16 cellular contexts compared by ENCODE assay signal in the genomic region with DNA sequence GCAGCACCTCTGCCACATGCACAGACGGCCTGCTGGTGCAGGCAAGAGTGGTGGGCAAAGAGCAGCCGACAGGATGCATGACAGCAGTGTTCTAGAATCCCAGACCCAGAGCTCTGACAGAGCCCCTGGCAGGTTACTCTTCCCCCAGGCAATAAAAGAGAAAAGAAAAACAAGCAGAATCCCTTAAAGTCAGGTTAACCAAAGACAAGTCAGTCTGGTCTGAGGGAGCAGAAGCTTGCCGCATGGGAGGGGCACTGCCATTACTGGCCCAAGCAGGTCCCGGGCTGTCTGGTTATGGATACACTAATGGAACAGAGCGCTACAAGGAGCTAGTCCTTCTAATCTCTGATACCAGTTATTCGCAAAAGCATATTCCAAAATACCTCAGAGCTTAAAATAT.
"Had no signal": no experiment of that assay in that cellular context is flagged by ENCODE, and none has a peak within 500 bp of the region (broad histone marks: within the 10 kb centered on the region; RNA-seq: fewer than 3 reads in every experiment).

No MANE protein-coding gene starts in this region.

- H3K36me3 ChIP-seq: cardiac muscle cell, gastrocnemius medialis, heart left ventricle, suprapubic skin, transverse colon, vagina had no signal

- H3K27me3 Mint-ChIP-seq: activated B cell treated with CpG ODN at 0.5 μM for 24 hours; activated CD4-positive, alpha-beta memory T cell treated with anti-CD3 and anti-CD28 coated beads for 36 hours; stimulated activated naive CD8-positive, alpha-beta T cell treated with anti-CD3 and anti-CD28 coated beads, Interleukin-15, Interleukin-2, amounts not matched to agents 100 ng/mL and 50 ng/mL, for 24 hours had no signal

- DNase-seq: activated B cell treated with CpG ODN at 0.5 μM for 24 hours; activated CD4-positive, alpha-beta memory T cell treated with anti-CD3 and anti-CD28 coated beads for 36 hours; activated CD4-positive, alpha-beta T cell treated with anti-CD3 and anti-CD28 coated beads for 4 hours; activated gamma-delta T cell treated with Interleukin-2 at 50 U/mL for 16 hours; activated T-cell treated with anti-CD3 and anti-CD28 coated beads for 4 hours; gastrocnemius medialis; heart left ventricle; natural killer cell; SW 1271; transverse colon had no signal

- H3K27ac ChIP-seq: cardiac muscle cell, gastrocnemius medialis, heart left ventricle, suprapubic skin, transverse colon, vagina had no signal

- H3K4me3 Mint-ChIP-seq: activated B cell treated with CpG ODN at 0.5 μM for 24 hours; activated CD4-positive, alpha-beta memory T cell treated with anti-CD3 and anti-CD28 coated beads for 36 hours; activated T-helper 1 cell treated with anti-CD3 and anti-CD28 coated beads, Interleukin-12 subunit alpha, Interleukin-12 subunit beta, Interleukin-2, Interleukin-4 antibody, amounts not matched to agents 30 ng/mL and 10 ng/mL and 1 ng/mL, durations not matched to agents 14 hours and 24 hours and 36 hours; natural killer cell; stimulated activated naive CD8-positive, alpha-beta T cell treated with anti-CD3 and anti-CD28 coated beads, Interleukin-15, Interleukin-2, amounts not matched to agents 100 ng/mL and 50 ng/mL, for 24 hours had no signal

- ATAC-seq: activated naive CD4-positive, alpha-beta T cell treated with anti-CD3 and anti-CD28 coated beads, Interleukin-2, amount 50 U/mL, for 72 hours; gastrocnemius medialis had no signal

- H3K4me1 Mint-ChIP-seq: activated B cell treated with CpG ODN at 0.5 μM for 24 hours had no signal

- H3K4me3 ChIP-seq: cardiac muscle cell, gastrocnemius medialis, heart left ventricle, suprapubic skin, transverse colon, vagina had no signal

- H3K27ac Mint-ChIP-seq: activated B cell treated with CpG ODN at 0.5 μM for 24 hours; activated CD4-positive, alpha-beta memory T cell treated with anti-CD3 and anti-CD28 coated beads for 36 hours; activated T-helper 1 cell treated with anti-CD3 and anti-CD28 coated beads, Interleukin-12 subunit alpha, Interleukin-12 subunit beta, Interleukin-2, Interleukin-4 antibody, amounts not matched to agents 30 ng/mL and 10 ng/mL and 1 ng/mL, durations not matched to agents 14 hours and 24 hours and 36 hours; natural killer cell; stimulated activated naive CD8-positive, alpha-beta T cell treated with anti-CD3 and anti-CD28 coated beads, Interleukin-15, Interleukin-2, amounts not matched to agents 100 ng/mL and 50 ng/mL, for 24 hours had no signal

- H3K36me3 Mint-ChIP-seq: activated CD4-positive, alpha-beta memory T cell treated with anti-CD3 and anti-CD28 coated beads for 36 hours; natural killer cell had no signal

- H3K9me3 Mint-ChIP-seq: activated B cell treated with CpG ODN at 0.5 μM for 24 hours; activated CD4-positive, alpha-beta memory T cell treated with anti-CD3 and anti-CD28 coated beads for 36 hours; activated T-helper 1 cell treated with anti-CD3 and anti-CD28 coated beads, Interleukin-12 subunit alpha, Interleukin-12 subunit beta, Interleukin-2, Interleukin-4 antibody, amounts not matched to agents 30 ng/mL and 10 ng/mL and 1 ng/mL, durations not matched to agents 14 hours and 24 hours and 36 hours; natural killer cell; stimulated activated naive CD8-positive, alpha-beta T cell treated with anti-CD3 and anti-CD28 coated beads, Interleukin-15, Interleukin-2, amounts not matched to agents 100 ng/mL and 50 ng/mL, for 24 hours had no signal

- H3K9me3 ChIP-seq: gastrocnemius medialis, heart left ventricle, suprapubic skin, transverse colon, vagina had no signal

- H3K27me3 ChIP-seq: cardiac muscle cell, gastrocnemius medialis, suprapubic skin, transverse colon, vagina had no signal
